Comparison of ENCODE assay signal across 1 cellular context in the genomic region with DNA sequence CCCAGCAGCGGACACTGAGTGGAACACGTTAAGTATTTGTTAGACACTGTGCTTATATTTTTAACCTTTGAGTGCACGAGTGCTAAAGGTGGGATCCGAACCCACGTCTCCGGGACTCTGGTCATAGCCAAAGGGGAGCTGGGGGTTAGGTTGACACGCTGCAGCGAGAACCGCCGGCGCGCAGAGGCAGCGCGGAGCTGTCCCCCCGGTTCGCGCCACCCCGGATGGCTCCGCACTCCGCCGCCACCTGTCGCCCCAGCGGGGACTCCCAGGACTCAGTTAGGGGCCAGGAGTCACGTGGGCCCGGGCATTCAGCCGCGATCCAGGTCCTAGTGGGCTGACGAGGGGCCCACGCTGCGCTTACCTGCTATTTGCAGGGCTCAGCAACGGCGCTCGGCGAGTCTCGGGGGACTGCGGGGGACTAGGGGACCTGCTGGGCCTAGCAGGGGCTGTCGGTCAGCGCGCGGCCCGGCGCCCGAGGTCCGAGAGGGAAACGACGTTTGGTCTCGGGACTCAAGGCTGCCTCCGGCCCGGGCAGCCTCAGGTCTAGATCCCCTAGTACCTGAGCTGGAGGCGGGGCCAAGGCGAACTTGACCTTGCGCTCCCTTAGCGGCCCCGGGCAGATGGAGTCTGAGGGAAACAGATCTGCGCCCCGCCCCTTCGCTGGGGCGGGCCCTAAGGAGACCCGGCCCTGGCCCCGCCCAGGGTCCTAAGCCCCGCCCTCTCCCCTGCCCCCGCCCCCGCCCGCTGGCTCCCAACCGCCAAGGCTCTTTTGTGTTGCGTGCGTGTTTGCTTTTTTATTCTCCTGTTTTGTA.
TF ChIP-seq lines count a peak whose summit lies in the region.

A gene (minus strand): TSS at position 632 of the 815 bp plus-strand sequence. CDS start 50,248 bp downstream, outside the sequence.

TF ChIP-seq in SK-N-SH treated with all-trans-retinoic acid at 6 μM for 48 hours, 23 proteins besides CTCF, POLR2A, EP300 and RAD21 (continued from another document):
- TF ChIP-seq, protein P1, sequence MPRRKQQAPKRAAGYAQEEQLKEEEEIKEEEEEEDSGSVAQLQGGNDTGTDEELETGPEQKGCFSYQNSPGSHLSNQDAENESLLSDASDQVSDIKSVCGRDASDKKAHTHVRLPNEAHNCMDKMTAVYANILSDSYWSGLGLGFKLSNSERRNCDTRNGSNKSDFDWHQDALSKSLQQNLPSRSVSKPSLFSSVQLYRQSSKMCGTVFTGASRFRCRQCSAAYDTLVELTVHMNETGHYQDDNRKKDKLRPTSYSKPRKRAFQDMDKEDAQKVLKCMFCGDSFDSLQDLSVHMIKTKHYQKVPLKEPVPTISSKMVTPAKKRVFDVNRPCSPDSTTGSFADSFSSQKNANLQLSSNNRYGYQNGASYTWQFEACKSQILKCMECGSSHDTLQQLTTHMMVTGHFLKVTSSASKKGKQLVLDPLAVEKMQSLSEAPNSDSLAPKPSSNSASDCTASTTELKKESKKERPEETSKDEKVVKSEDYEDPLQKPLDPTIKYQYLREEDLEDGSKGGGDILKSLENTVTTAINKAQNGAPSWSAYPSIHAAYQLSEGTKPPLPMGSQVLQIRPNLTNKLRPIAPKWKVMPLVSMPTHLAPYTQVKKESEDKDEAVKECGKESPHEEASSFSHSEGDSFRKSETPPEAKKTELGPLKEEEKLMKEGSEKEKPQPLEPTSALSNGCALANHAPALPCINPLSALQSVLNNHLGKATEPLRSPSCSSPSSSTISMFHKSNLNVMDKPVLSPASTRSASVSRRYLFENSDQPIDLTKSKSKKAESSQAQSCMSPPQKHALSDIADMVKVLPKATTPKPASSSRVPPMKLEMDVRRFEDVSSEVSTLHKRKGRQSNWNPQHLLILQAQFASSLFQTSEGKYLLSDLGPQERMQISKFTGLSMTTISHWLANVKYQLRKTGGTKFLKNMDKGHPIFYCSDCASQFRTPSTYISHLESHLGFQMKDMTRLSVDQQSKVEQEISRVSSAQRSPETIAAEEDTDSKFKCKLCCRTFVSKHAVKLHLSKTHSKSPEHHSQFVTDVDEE (CRISPR knock-in tag; IDR thresholded peaks at IDR 0.05), result no peak
- TF ChIP-seq ZFP30 (CRISPR knock-in tag; IDR thresholded peaks at IDR 0.05), result no peak
